In genomic region chr2:31284107-31284506, GRCh38 we compare ENCODE assay signal across 15 cellular contexts. TPM values are rescaled to one million over a fixed set of nuclear protein-coding genes. Genes with fewer than 3 reads are reported as not detected.
DNase-seq lines count a peak whose midpoint lies in the region; ATAC-seq and TF ChIP-seq lines count a peak whose summit lies in the region.
"Had no signal": no experiment of that assay in that cellular context is flagged by ENCODE, and none has a peak within 500 bp of the region (broad histone marks: within the 10 kb centered on the region; RNA-seq: fewer than 3 reads in every experiment).

No MANE protein-coding gene starts in this region.

- H3K4me2 ChIP-seq in Loucy (ENCODE audit: low read depth, low read length, poor library complexity, severe bottlenecking), result no peak overlapping the region
- H3K4me2 ChIP-seq in neural progenitor cell, result peak overlapping the region; percentile 8

- H3K4me1 Mint-ChIP-seq in neural progenitor cell, result peaks cover 2% of the 10 kb centered on the region

- intact Hi-C loops in A673 (cut with micrococcal nuclease; ENCODE audit: unreplicated experiment), result no loop called here
- intact Hi-C loops in right cardiac atrium (cut with DNase I), result no loop called here

- DNase-seq in A673 (ENCODE audit: low spot score) (peak; percentile 23), epithelial cell of prostate (ENCODE audit: low read depth, low spot score) (no peak), neural progenitor cell (ENCODE audit: low spot score) (no peak), putamen (ENCODE audit: low spot score) (no peak), GDM1 (lab: John Stamatoyannopoulos, UW) (no peak), NCI-H446 (lab: John Stamatoyannopoulos, UW) (no peak), right cardiac atrium (no peak)
- DNase-seq: AML-193; CD4-positive, CD25-positive, alpha-beta regulatory T cell; HCEC 1CT; HFFc6 had no signal

- no peaks in the 10 kb centered on the region for H4K20me1 ChIP-seq in Loucy (ENCODE audit: insufficient read depth, low read length, poor library complexity, severe bottlenecking)
- no peaks in the 10 kb centered on the region for H4K20me1 ChIP-seq in neural progenitor cell (ENCODE audit: low read depth)
- H4K20me1 ChIP-seq: BLaER1 treated with 17β-estradiol and CSF1 and Interleukin-3, amounts not matched to agents 10 nM and 100 nM had no signal

- CTCF ChIA-PET in A673 (lab: Charles Lee), result no interaction called here

- BruUV-seq in A673 (replicated peaks; lab: Mats Ljungman, UMichigan), result no TSS peak

- peaks cover 32% of the 10 kb centered on the region for H3K4me1 ChIP-seq in A673 (ENCODE audit: insufficient read depth, low read length, poor library complexity, severe bottlenecking)
- H3K4me1 ChIP-seq in Loucy (ENCODE audit: insufficient read depth, low read length, poor library complexity, severe bottlenecking), result peaks cover 18% of the 10 kb centered on the region
- H3K4me1 ChIP-seq in neural progenitor cell, result peaks cover 8% of the 10 kb centered on the region
- H3K4me1 ChIP-seq in right cardiac atrium (ENCODE audit: control insufficient read depth, insufficient read depth, low read length), result no peaks in the 10 kb centered on the region

- H3K27me3 Mint-ChIP-seq in neural progenitor cell (ENCODE audit: insufficient read depth, low read depth), result peaks cover 2% of the 10 kb centered on the region
- H3K27me3 Mint-ChIP-seq: CD4-positive, CD25-positive, alpha-beta regulatory T cell; IgD-negative memory B cell had no signal

- H3K36me3 Mint-ChIP-seq in neural progenitor cell, result no peaks in the 10 kb centered on the region
- H3K36me3 Mint-ChIP-seq: CD4-positive, CD25-positive, alpha-beta regulatory T cell had no signal

- H3K27ac ChIP-seq in A673 (ENCODE audit: low read depth, low read length, poor library complexity, severe bottlenecking), result no peak overlapping the region
- peak overlapping the region; percentile 45 for H3K27ac ChIP-seq in epithelial cell of prostate
- no peak overlapping the region for H3K27ac ChIP-seq in neural progenitor cell
- H3K27ac ChIP-seq in right cardiac atrium (ENCODE audit: low read length), result no peak overlapping the region
- H3K27ac ChIP-seq: BLaER1 treated with 17β-estradiol and CSF1 and Interleukin-3, amounts not matched to agents 10 nM and 100 nM; HL-60 had no signal

- TF ChIP-seq CTCF in A673 (conservative IDR thresholded peaks at IDR 0.05; ENCODE audit: low read depth, low read length) (no peak), Loucy (conservative IDR thresholded peaks at IDR 0.05; ENCODE audit: low read length) (no peak), neural progenitor cell (IDR thresholded peaks at IDR 0.05) (no peak)

- H3K79me2 ChIP-seq in Loucy (ENCODE audit: insufficient read depth, low read length) (no peaks in the 10 kb centered on the region), neural progenitor cell (ENCODE audit: low read depth) (no peaks in the 10 kb centered on the region)

- H3K27me3 ChIP-seq in A673 (replicated peaks; ENCODE audit: insufficient read depth, low read depth, low read length, poor library complexity) (no peaks in the 10 kb centered on the region), Loucy (ENCODE audit: insufficient read depth, low read length, poor library complexity, severe bottlenecking) (no peaks in the 10 kb centered on the region), neural progenitor cell (no peaks in the 10 kb centered on the region), right cardiac atrium (ENCODE audit: control insufficient read depth, insufficient read depth) (no peaks in the 10 kb centered on the region)
- H3K27me3 ChIP-seq: BLaER1 treated with 17β-estradiol and CSF1 and Interleukin-3, amounts not matched to agents 10 nM and 100 nM had no signal

- WGBS in right cardiac atrium, result 87% methylated on average over 2 of the region's 2 CpGs

- H3K4me3 Mint-ChIP-seq in neural progenitor cell, result no peak overlapping the region
- H3K4me3 Mint-ChIP-seq: CD4-positive, CD25-positive, alpha-beta regulatory T cell; HFFc6 had no signal

- ATAC-seq in right cardiac atrium, result no peak

- H3K9ac ChIP-seq in Loucy (ENCODE audit: low read depth, low read length, poor library complexity, severe bottlenecking) (no peak overlapping the region), neural progenitor cell (no peak overlapping the region)
- H3K9ac ChIP-seq: BLaER1 treated with 17β-estradiol and CSF1 and Interleukin-3, amounts not matched to agents 10 nM and 100 nM had no signal

- H3K9me3 Mint-ChIP-seq in neural progenitor cell, result no peaks in the 10 kb centered on the region
- H3K9me3 Mint-ChIP-seq: HFFc6, IgD-negative memory B cell had no signal

- H3K4me3 ChIP-seq in A673 (ENCODE audit: low read depth, low read length, poor library complexity, severe bottlenecking) (no peak overlapping the region), Loucy (ENCODE audit: low read length, poor library complexity, severe bottlenecking) (no peak overlapping the region), neural progenitor cell (no peak overlapping the region), right cardiac atrium (ENCODE audit: low read length) (no peak overlapping the region)
- H3K4me3 ChIP-seq: BLaER1 treated with 17β-estradiol and CSF1 and Interleukin-3, amounts not matched to agents 10 nM and 100 nM had no signal

- H3K36me3 ChIP-seq in A673 (ENCODE audit: insufficient read depth, low read length, poor library complexity, severe bottlenecking) (no peaks in the 10 kb centered on the region), Loucy (ENCODE audit: insufficient read depth, low read length) (no peaks in the 10 kb centered on the region), neural progenitor cell (no peaks in the 10 kb centered on the region)
- H3K36me3 ChIP-seq: BLaER1 treated with 17β-estradiol and CSF1 and Interleukin-3, amounts not matched to agents 10 nM and 100 nM had no signal

- no peaks in the 10 kb centered on the region for H3F3A ChIP-seq in Loucy (ENCODE audit: low read depth)
- H3F3A ChIP-seq in neural progenitor cell (ENCODE audit: low read depth), result no peaks in the 10 kb centered on the region

- H3K9me3 ChIP-seq in A673 (ENCODE audit: low read depth, low read length, poor library complexity, severe bottlenecking) (no peaks in the 10 kb centered on the region), Loucy (ENCODE audit: insufficient read depth, low read depth, low read length) (no peaks in the 10 kb centered on the region), neural progenitor cell (ENCODE audit: low read depth) (no peaks in the 10 kb centered on the region), right cardiac atrium (ENCODE audit: control insufficient read depth, low read length) (no peaks in the 10 kb centered on the region)

- H3K9me2 ChIP-seq in Loucy (replicated peaks; ENCODE audit: low read depth, low read length), result no peaks in the 10 kb centered on the region

- POLR2A ChIA-PET in A673 (lab: Charles Lee; ENCODE audit: low non-redundant PET), result no interaction called here

- H2AFZ ChIP-seq in Loucy (ENCODE audit: low read length) (peak overlapping the region; percentile 20; the same call in 1 of the 2 replicates), neural progenitor cell (replicated peaks) (no peak overlapping the region)

- H3K27ac Mint-ChIP-seq in neural progenitor cell, result no peak overlapping the region
- H3K27ac Mint-ChIP-seq: HFFc6 had no signal

RNA-seq across cellular contexts. Expression of gene EHD3, which starts 50.2 kb away (rescaled TPM):
- total RNA-seq in A673 (2021) (4.4 and 4.8 TPM in 2 replicates), neural progenitor cell (ENCODE audit: low replicate concordance) (3.9 and 10.7 TPM in 2 replicates), right cardiac atrium (10 to 100 TPM in 3 of 4 donors, 1 to 10 TPM in 1; 9.5 to 13.3 (median 10.9) TPM)
- 7.4 TPM for polyA plus RNA-seq in right cardiac atrium
